In the genomic region with DNA sequence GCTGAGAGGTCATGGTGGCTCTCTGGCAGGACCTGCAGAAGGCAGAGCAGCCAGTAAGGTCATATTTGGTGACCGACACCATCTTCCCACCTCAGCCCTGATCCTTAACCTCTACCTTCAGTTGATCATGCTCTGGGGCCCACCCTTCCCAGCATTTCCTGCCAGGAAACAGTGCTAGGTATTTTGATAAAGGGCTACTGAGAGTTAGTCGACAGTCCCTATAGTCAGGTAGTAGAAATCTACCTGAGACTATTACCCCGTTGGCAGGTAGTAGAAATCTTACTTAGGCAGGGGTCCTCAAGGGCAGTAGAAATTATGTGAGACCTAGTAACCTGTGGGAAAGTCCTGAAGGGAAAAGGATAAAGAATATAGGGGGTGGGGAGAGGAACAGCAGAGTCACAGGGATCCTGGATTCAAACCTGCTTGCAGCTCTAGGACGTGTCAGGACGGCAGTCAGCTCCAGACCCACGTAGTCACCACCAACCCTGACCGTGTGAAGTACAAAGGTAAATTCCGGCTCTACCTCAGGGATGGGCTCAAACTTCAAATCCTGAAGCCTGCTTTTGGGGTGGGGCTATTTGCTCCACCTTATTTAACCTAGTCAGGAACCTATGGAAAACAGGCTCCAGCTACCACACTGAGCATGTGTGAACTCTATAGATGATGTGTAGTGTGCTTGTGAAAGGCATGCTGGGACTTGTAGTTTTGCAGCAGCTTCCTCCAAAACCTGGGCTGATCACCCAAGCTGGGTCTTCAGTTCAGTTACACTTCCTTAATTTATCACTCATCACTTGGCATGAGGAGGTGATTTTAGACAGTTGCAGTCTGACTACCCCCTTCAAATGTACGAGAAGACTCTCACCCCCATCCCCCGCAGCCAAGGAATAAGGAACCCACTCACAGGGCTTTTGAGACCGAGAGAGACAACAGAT, we compare ENCODE assay signal across 1 cellular context.
A peak's percentile ranks its signal among the peaks of the same experiment; 100 is the strongest.
TF ChIP-seq lines count a peak whose summit lies in the region.

Gene DQX1, minus strand, starts transcription at position 515 of the 932 bp plus-strand sequence. Its CDS starts 502 bp downstream, at position 13.

TF ChIP-seq in HepG2, 621 proteins besides CTCF, POLR2A, EP300 and RAD21 (continued from another document and continues in another):
- TF ChIP-seq ZSCAN5A (CRISPR knock-in tag; IDR thresholded peaks at IDR 0.05; ENCODE audit: borderline replicate concordance), result no peak
- TF ChIP-seq ATF7-NPFF (CRISPR knock-in tag; IDR thresholded peaks at IDR 0.05; ENCODE audit: low read depth), result peak; percentile 62; the same call in 1 of the 2 replicates
- 0 out of 2 replicates have a peak, but pooled peaks have one; percentile 57 for TF ChIP-seq EED (CRISPR knock-in tag; IDR thresholded peaks at IDR 0.05)
- TF ChIP-seq MED1 (CRISPR knock-in tag; IDR thresholded peaks at IDR 0.05), result peak; percentile 87
- peak; percentile 57; the same call in 1 of the 2 replicates for TF ChIP-seq NFYB (CRISPR knock-in tag; IDR thresholded peaks at IDR 0.05)
- TF ChIP-seq ZNF33A (CRISPR knock-in tag; IDR thresholded peaks at IDR 0.05; ENCODE audit: borderline replicate concordance), result no peak
- TF ChIP-seq DMAP1 (CRISPR knock-in tag; IDR thresholded peaks at IDR 0.05), result peak; percentile 82
- TF ChIP-seq MIXL1 (CRISPR knock-in tag; IDR thresholded peaks at IDR 0.05), result peak; percentile 75; the same call in 1 of the 2 replicates
- TF ChIP-seq HIVEP1 (CRISPR knock-in tag; IDR thresholded peaks at IDR 0.05), result no peak
- TF ChIP-seq ELF4 (CRISPR knock-in tag; IDR thresholded peaks at IDR 0.05; ENCODE audit: borderline replicate concordance), result peak; percentile 90
- peak; percentile 22; the same call in 1 of the 2 replicates for TF ChIP-seq STAT5B (CRISPR knock-in tag; IDR thresholded peaks at IDR 0.05)
- TF ChIP-seq KMT2A (CRISPR knock-in tag; IDR thresholded peaks at IDR 0.05), result peak; percentile 50
- TF ChIP-seq SIN3A (IDR thresholded peaks at IDR 0.05; ENCODE audit: borderline replicate concordance, low read depth, low read length), result peak; percentile 93
- TF ChIP-seq, protein P1, sequence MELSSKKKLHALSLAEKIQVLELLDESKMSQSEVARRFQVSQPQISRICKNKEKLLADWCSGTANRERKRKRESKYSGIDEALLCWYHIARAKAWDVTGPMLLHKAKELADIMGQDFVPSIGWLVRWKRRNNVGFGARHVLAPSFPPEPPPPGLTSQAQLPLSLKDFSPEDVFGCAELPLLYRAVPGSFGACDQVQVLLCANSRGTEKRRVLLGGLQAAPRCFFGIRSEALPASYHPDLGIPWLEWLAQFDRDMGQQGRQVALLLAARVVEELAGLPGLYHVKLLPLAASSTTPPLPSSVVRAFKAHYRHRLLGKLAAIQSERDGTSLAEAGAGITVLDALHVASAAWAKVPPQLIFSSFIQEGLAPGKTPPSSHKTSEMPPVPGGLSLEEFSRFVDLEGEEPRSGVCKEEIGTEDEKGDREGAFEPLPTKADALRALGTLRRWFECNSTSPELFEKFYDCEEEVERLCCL (CRISPR knock-in tag; IDR thresholded peaks at IDR 0.05; ENCODE audit: borderline replicate concordance), result 0 out of 2 replicates have a peak, but pooled peaks have one; percentile 42
- TF ChIP-seq ZNF335 (CRISPR knock-in tag; IDR thresholded peaks at IDR 0.05), result peak; percentile 79; the same call in 1 of the 2 replicates
- TF ChIP-seq ZNF44 (CRISPR knock-in tag; IDR thresholded peaks at IDR 0.05), result no peak
- TF ChIP-seq TEAD2 (CRISPR knock-in tag; IDR thresholded peaks at IDR 0.05), result no peak
- TF ChIP-seq ZHX2 (IDR thresholded peaks at IDR 0.05; ENCODE audit: low read depth), result peak; percentile 58; the same call in 1 of the 2 replicates
- TF ChIP-seq ZHX2 (CRISPR knock-in tag; IDR thresholded peaks at IDR 0.05; ENCODE audit: borderline replicate concordance), result no peak
- no peak for TF ChIP-seq ZNF451 (CRISPR knock-in tag; IDR thresholded peaks at IDR 0.05)
- TF ChIP-seq ZNF777 (CRISPR knock-in tag; IDR thresholded peaks at IDR 0.05), result no peak
- TF ChIP-seq, protein P2, sequence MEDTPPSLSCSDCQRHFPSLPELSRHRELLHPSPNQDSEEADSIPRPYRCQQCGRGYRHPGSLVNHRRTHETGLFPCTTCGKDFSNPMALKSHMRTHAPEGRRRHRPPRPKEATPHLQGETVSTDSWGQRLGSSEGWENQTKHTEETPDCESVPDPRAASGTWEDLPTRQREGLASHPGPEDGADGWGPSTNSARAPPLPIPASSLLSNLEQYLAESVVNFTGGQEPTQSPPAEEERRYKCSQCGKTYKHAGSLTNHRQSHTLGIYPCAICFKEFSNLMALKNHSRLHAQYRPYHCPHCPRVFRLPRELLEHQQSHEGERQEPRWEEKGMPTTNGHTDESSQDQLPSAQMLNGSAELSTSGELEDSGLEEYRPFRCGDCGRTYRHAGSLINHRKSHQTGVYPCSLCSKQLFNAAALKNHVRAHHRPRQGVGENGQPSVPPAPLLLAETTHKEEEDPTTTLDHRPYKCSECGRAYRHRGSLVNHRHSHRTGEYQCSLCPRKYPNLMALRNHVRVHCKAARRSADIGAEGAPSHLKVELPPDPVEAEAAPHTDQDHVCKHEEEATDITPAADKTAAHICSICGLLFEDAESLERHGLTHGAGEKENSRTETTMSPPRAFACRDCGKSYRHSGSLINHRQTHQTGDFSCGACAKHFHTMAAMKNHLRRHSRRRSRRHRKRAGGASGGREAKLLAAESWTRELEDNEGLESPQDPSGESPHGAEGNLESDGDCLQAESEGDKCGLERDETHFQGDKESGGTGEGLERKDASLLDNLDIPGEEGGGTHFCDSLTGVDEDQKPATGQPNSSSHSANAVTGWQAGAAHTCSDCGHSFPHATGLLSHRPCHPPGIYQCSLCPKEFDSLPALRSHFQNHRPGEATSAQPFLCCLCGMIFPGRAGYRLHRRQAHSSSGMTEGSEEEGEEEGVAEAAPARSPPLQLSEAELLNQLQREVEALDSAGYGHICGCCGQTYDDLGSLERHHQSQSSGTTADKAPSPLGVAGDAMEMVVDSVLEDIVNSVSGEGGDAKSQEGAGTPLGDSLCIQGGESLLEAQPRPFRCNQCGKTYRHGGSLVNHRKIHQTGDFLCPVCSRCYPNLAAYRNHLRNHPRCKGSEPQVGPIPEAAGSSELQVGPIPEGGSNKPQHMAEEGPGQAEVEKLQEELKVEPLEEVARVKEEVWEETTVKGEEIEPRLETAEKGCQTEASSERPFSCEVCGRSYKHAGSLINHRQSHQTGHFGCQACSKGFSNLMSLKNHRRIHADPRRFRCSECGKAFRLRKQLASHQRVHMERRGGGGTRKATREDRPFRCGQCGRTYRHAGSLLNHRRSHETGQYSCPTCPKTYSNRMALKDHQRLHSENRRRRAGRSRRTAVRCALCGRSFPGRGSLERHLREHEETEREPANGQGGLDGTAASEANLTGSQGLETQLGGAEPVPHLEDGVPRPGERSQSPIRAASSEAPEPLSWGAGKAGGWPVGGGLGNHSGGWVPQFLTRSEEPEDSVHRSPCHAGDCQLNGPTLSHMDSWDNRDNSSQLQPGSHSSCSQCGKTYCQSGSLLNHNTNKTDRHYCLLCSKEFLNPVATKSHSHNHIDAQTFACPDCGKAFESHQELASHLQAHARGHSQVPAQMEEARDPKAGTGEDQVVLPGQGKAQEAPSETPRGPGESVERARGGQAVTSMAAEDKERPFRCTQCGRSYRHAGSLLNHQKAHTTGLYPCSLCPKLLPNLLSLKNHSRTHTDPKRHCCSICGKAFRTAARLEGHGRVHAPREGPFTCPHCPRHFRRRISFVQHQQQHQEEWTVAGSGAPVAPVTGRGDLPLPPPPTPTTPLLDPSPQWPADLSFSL (CRISPR knock-in tag; IDR thresholded peaks at IDR 0.05), result no peak
- 0 out of 2 replicates have a peak, but pooled peaks have one; percentile 27 for TF ChIP-seq ZNF343 (CRISPR knock-in tag; IDR thresholded peaks at IDR 0.05)
- TF ChIP-seq PPARG (CRISPR knock-in tag; conservative IDR thresholded peaks at IDR 0.05), result peak; percentile 81; the same call in 1 of the 2 replicates
- no peak for TF ChIP-seq ZNF24 (IDR thresholded peaks at IDR 0.05)
- TF ChIP-seq XRCC5 (optimal IDR thresholded peaks at IDR 0.05; ENCODE audit: low read length), result peak; percentile 63
- TF ChIP-seq MYC (CRISPR knock-in tag; IDR thresholded peaks at IDR 0.05; ENCODE audit: borderline replicate concordance), result peak; percentile 40; the same call in 1 of the 2 replicates
- TF ChIP-seq ZNF747 (CRISPR knock-in tag; IDR thresholded peaks at IDR 0.05; ENCODE audit: borderline replicate concordance), result peak; percentile 70
- TF ChIP-seq MEIS2 (CRISPR knock-in tag; IDR thresholded peaks at IDR 0.05), result no peak
- no peak for TF ChIP-seq PREB (CRISPR knock-in tag; IDR thresholded peaks at IDR 0.05)
- TF ChIP-seq HNF1B (CRISPR knock-in tag; IDR thresholded peaks at IDR 0.05), result 0 out of 2 replicates have a peak, but pooled peaks have one; percentile 8
- TF ChIP-seq, protein P3, sequence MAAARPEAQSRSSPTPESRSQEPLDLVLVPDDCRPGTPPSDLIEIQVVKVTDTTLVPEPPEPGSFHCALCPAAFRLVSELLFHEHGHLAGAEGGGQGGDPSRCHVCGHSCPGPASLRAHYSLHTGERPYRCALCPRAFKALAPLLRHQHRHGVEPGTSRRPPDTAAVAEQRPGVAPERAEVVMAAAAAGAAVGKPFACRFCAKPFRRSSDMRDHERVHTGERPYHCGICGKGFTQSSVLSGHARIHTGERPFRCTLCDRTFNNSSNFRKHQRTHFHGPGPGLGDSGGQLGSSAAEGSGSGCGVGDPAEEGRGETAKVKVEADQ (CRISPR knock-in tag; IDR thresholded peaks at IDR 0.05; ENCODE audit: borderline replicate concordance), result peak; percentile 71; the same call in 1 of the 2 replicates
- TF ChIP-seq TARDBP (CRISPR knock-in tag; IDR thresholded peaks at IDR 0.05), result no peak; the same call in 1 of the 2 replicates
- no peak for TF ChIP-seq ZNF484 (CRISPR knock-in tag; IDR thresholded peaks at IDR 0.05; ENCODE audit: borderline replicate concordance, low read depth)
- peak; percentile 82 for TF ChIP-seq ZNF772 (CRISPR knock-in tag; IDR thresholded peaks at IDR 0.05)
- no peak for TF ChIP-seq TRIM24 (CRISPR knock-in tag; IDR thresholded peaks at IDR 0.05)
- TF ChIP-seq KMT2B (CRISPR knock-in tag; IDR thresholded peaks at IDR 0.05), result peak; percentile 45; the same call in 1 of the 2 replicates
- no peak for TF ChIP-seq FOXJ3 (CRISPR knock-in tag; IDR thresholded peaks at IDR 0.05; ENCODE audit: borderline replicate concordance)
- peak; percentile 41; the same call in 1 of the 2 replicates for TF ChIP-seq ZNF670 (CRISPR knock-in tag; IDR thresholded peaks at IDR 0.05; ENCODE audit: borderline replicate concordance)
